In genomic region chr19:19063183-19064097, GRCh38 we compare ENCODE assay signal across 8 cellular contexts. TPM values are rescaled to one million over a fixed set of nuclear protein-coding genes. Genes with fewer than 3 reads are reported as not detected.
DNase-seq lines count a peak whose midpoint lies in the region; ATAC-seq, FAIRE-seq and TF ChIP-seq lines count a peak whose summit lies in the region.

Gene SLC25A42, plus strand, starts transcription at chr19:19063994. Its CDS starts 32,131 bp downstream, at chr19:19096125.

- 3% methylated on average over 45 of the region's 77 CpGs for WGBS in esophagus muscularis mucosa

- peak in 1 of 3 experiments; percentile 27 for TF ChIP-seq CTCF in esophagus muscularis mucosa (IDR thresholded peaks at IDR 0.05)

- no peaks in the 10 kb centered on the region for H3K27me3 Mint-ChIP-seq in activated T-cell treated with anti-CD3 and anti-CD28 coated beads, Interleukin-2, amount 50 U/mL, for 72 hours (ENCODE audit: low read depth)

- DNase-seq in DMS53 treated with DMSO at 0.1 percent for 48 hours (lab: John Stamatoyannopoulos, UW; ENCODE audit: unreplicated experiment) = peak; percentile 95
- peak; percentile 95 for DNase-seq in RCC 7860 (ENCODE audit: low spot score)
- DNase-seq in activated T-cell treated with anti-CD3 and anti-CD28 coated beads, Interleukin-2, amount 50 U/mL, for 72 hours = peak; percentile 99
- peak; percentile 100 for DNase-seq in esophagus muscularis mucosa (ENCODE audit: extremely low spot score)
- DNase-seq in stimulated activated CD8-positive, alpha-beta memory T cell treated with anti-CD3 and anti-CD28 coated beads, Interleukin-7, amount 100 ng/mL, for 4 hours (ENCODE audit: low read depth in 2 of 2) = peak; percentile 99

- H3K36me3 Mint-ChIP-seq in activated T-cell treated with anti-CD3 and anti-CD28 coated beads, Interleukin-2, amount 50 U/mL, for 72 hours (ENCODE audit: insufficient read depth in 2 of 2) = no peaks in the 10 kb centered on the region

- intact Hi-C loops in esophagus muscularis mucosa (cut with DNase I) = no loop called here

- no peaks in the 10 kb centered on the region for H3K27me3 ChIP-seq in esophagus muscularis mucosa
- no peaks in the 10 kb centered on the region for H3K27me3 ChIP-seq in muscle layer of duodenum (ENCODE audit: low read depth, low read length)

- no peak for TF ChIP-seq EP300 in esophagus muscularis mucosa (IDR thresholded peaks at IDR 0.05)

- no peaks in the 10 kb centered on the region for H3K9me3 ChIP-seq in KOPT-K1 (ENCODE audit: insufficient read depth, low read length, poor library complexity, severe bottlenecking)
- H3K9me3 ChIP-seq in esophagus muscularis mucosa = no peaks in the 10 kb centered on the region
- no peaks in the 10 kb centered on the region for H3K9me3 ChIP-seq in muscle layer of duodenum (ENCODE audit: control insufficient read depth in 1 of 2, low read length in 2 of 2)

- peaks cover 39% of the 10 kb centered on the region for H3K4me1 Mint-ChIP-seq in activated T-cell treated with anti-CD3 and anti-CD28 coated beads, Interleukin-2, amount 50 U/mL, for 72 hours (ENCODE audit: low read depth)

- no peak for TF ChIP-seq POLR2A in esophagus muscularis mucosa (IDR thresholded peaks at IDR 0.05; ENCODE audit: low read depth)

- no peaks in the 10 kb centered on the region for H3K9me3 Mint-ChIP-seq in activated T-cell treated with anti-CD3 and anti-CD28 coated beads, Interleukin-2, amount 50 U/mL, for 72 hours

- H3K27ac ChIP-seq in KOPT-K1 (ENCODE audit: low read depth, low read length, poor library complexity, severe bottlenecking) (peak within 1 kb of the TSS; percentile 60), esophagus muscularis mucosa (replicated peaks in 1 of 4) (peak within 1 kb of the TSS; percentile 72 to 90 (median 86)), muscle layer of duodenum (ENCODE audit: low read length) (peak within 1 kb of the TSS; percentile 49)

- H3K4me1 ChIP-seq in esophagus muscularis mucosa = peaks cover 29 to 48% (median 30%) of the 10 kb centered on the region in 4 donors
- peaks cover 10 to 28% of the 10 kb centered on the region in 2 donors for H3K4me1 ChIP-seq in muscle layer of duodenum (ENCODE audit: control insufficient read depth in 1 of 2, insufficient read depth in 2 of 2, low read length in 2 of 2)

- H3K36me3 ChIP-seq in KOPT-K1 (ENCODE audit: insufficient read depth, low read length) (peaks cover 27% of the 10 kb centered on the region), esophagus muscularis mucosa (peaks cover 0 to 16% (median 6%) of the 10 kb centered on the region in 4 donors), muscle layer of duodenum (ENCODE audit: control insufficient read depth in 1 of 2, insufficient read depth in 2 of 2, low read length in 2 of 2) (peaks cover 0 to under 1% of the 10 kb centered on the region in 2 donors)

- H3K4me3 Mint-ChIP-seq in activated T-cell treated with anti-CD3 and anti-CD28 coated beads, Interleukin-2, amount 50 U/mL, for 72 hours = peak within 1 kb of the TSS; percentile 83 to 95

- H3K27ac Mint-ChIP-seq in activated T-cell treated with anti-CD3 and anti-CD28 coated beads, Interleukin-2, amount 50 U/mL, for 72 hours = peak within 1 kb of the TSS; percentile 40

- peak; percentile 88 for ATAC-seq in GM21786 (IDR thresholded peaks at IDR 0.05; ENCODE audit: unreplicated experiment)
- peak; percentile 95 to 96 for ATAC-seq in activated T-cell treated with anti-CD3 and anti-CD28 coated beads, Interleukin-2, amount 50 U/mL, for 72 hours (replicated peaks in 1 of 2)

- H3K4me3 ChIP-seq in esophagus muscularis mucosa (peak within 1 kb of the TSS; percentile 87 to 95 (median 90)), muscle layer of duodenum (ENCODE audit: low read depth in 1 of 2, low read length in 2 of 2) (peak within 1 kb of the TSS; percentile 77 to 82)

- FAIRE-seq in RCC 7860 (lab: Jason Lieb, UNC) = peak; percentile 83

RNA-seq across cellular contexts. Expression of gene SLC25A42, which starts in this region (rescaled TPM):
- total RNA-seq in activated T-cell treated with anti-CD3 and anti-CD28 coated beads, Interleukin-2, amount 50 U/mL, for 72 hours = 10 to 100 TPM; 18.2 to 27.7 TPM
- 10 to 100 TPM; 11.2 to 16.8 (median 13.8) TPM for total RNA-seq in esophagus muscularis mucosa

Comparison
In these comparisons a context has a peak if more than half of its experiments do, and no peak if none do; other contexts are left out.
1. Peak in every context shown above with its lines: DNase-seq, ATAC-seq, H3K4me3 ChIP-seq and H3K27ac ChIP-seq.